1 cellular context compared by ENCODE assay signal in the genomic region with DNA sequence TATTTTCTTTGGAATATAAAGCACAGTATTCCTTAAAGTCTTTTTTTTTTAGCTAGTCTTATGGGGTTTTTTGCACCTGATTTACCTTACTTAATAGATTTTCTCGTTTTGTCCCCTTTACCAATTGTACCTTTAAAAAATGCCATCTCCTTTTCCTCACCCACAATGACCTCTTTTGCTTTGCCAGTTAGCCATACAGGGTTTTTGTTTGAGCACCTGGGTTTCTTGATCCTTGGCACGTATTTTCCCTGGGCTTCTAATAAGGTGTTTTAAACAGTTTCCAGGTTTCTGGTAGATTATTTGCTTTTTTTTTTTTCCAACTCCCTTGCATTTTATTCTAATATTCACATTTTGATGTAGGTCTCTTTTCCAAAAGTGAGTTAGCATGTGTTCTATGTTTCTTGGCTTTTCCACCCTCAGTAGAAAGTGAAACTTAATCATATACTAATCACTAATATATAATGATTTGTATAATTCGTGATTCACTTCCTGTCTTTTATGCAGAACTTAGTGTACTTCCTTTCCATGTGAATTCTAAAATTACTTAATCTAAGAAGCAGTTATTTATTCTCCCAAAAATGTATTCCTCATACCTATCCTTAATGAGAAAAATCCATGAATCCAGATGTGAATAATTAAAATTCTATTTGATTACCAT.
TF ChIP-seq lines count a peak whose summit lies in the region.

No MANE protein-coding gene starts in this region.

TF ChIP-seq in GM23338, 12 proteins besides CTCF, POLR2A, EP300 and RAD21:
- TF ChIP-seq POLR2AphosphoS5 (IDR thresholded peaks at IDR 0.05; ENCODE audit: low read depth) (no peak), JUNB (IDR thresholded peaks at IDR 0.05; ENCODE audit: unreplicated experiment) (no peak), CREB1 (CRISPR knock-in tag; IDR thresholded peaks at IDR 0.05; ENCODE audit: low read depth) (no peak), ZNF331 (CRISPR knock-in tag; IDR thresholded peaks at IDR 0.05; ENCODE audit: low read depth) (no peak), NANOG (IDR thresholded peaks at IDR 0.05; ENCODE audit: borderline replicate concordance) (no peak), EZH2phosphoT487 (IDR thresholded peaks at IDR 0.05; ENCODE audit: unreplicated experiment) (no peak), ZNF114 (CRISPR knock-in tag; IDR thresholded peaks at IDR 0.05) (no peak), STAT1 (IDR thresholded peaks at IDR 0.05; ENCODE audit: unreplicated experiment) (no peak), EZH2 (IDR thresholded peaks at IDR 0.05; ENCODE audit: low read depth, unreplicated experiment) (no peak)
- TF ChIP-seq, protein P1, sequence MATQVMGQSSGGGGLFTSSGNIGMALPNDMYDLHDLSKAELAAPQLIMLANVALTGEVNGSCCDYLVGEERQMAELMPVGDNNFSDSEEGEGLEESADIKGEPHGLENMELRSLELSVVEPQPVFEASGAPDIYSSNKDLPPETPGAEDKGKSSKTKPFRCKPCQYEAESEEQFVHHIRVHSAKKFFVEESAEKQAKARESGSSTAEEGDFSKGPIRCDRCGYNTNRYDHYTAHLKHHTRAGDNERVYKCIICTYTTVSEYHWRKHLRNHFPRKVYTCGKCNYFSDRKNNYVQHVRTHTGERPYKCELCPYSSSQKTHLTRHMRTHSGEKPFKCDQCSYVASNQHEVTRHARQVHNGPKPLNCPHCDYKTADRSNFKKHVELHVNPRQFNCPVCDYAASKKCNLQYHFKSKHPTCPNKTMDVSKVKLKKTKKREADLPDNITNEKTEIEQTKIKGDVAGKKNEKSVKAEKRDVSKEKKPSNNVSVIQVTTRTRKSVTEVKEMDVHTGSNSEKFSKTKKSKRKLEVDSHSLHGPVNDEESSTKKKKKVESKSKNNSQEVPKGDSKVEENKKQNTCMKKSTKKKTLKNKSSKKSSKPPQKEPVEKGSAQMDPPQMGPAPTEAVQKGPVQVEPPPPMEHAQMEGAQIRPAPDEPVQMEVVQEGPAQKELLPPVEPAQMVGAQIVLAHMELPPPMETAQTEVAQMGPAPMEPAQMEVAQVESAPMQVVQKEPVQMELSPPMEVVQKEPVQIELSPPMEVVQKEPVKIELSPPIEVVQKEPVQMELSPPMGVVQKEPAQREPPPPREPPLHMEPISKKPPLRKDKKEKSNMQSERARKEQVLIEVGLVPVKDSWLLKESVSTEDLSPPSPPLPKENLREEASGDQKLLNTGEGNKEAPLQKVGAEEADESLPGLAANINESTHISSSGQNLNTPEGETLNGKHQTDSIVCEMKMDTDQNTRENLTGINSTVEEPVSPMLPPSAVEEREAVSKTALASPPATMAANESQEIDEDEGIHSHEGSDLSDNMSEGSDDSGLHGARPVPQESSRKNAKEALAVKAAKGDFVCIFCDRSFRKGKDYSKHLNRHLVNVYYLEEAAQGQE (IDR thresholded peaks at IDR 0.05; ENCODE audit: unreplicated experiment), result no peak
- TF ChIP-seq, protein P2, sequence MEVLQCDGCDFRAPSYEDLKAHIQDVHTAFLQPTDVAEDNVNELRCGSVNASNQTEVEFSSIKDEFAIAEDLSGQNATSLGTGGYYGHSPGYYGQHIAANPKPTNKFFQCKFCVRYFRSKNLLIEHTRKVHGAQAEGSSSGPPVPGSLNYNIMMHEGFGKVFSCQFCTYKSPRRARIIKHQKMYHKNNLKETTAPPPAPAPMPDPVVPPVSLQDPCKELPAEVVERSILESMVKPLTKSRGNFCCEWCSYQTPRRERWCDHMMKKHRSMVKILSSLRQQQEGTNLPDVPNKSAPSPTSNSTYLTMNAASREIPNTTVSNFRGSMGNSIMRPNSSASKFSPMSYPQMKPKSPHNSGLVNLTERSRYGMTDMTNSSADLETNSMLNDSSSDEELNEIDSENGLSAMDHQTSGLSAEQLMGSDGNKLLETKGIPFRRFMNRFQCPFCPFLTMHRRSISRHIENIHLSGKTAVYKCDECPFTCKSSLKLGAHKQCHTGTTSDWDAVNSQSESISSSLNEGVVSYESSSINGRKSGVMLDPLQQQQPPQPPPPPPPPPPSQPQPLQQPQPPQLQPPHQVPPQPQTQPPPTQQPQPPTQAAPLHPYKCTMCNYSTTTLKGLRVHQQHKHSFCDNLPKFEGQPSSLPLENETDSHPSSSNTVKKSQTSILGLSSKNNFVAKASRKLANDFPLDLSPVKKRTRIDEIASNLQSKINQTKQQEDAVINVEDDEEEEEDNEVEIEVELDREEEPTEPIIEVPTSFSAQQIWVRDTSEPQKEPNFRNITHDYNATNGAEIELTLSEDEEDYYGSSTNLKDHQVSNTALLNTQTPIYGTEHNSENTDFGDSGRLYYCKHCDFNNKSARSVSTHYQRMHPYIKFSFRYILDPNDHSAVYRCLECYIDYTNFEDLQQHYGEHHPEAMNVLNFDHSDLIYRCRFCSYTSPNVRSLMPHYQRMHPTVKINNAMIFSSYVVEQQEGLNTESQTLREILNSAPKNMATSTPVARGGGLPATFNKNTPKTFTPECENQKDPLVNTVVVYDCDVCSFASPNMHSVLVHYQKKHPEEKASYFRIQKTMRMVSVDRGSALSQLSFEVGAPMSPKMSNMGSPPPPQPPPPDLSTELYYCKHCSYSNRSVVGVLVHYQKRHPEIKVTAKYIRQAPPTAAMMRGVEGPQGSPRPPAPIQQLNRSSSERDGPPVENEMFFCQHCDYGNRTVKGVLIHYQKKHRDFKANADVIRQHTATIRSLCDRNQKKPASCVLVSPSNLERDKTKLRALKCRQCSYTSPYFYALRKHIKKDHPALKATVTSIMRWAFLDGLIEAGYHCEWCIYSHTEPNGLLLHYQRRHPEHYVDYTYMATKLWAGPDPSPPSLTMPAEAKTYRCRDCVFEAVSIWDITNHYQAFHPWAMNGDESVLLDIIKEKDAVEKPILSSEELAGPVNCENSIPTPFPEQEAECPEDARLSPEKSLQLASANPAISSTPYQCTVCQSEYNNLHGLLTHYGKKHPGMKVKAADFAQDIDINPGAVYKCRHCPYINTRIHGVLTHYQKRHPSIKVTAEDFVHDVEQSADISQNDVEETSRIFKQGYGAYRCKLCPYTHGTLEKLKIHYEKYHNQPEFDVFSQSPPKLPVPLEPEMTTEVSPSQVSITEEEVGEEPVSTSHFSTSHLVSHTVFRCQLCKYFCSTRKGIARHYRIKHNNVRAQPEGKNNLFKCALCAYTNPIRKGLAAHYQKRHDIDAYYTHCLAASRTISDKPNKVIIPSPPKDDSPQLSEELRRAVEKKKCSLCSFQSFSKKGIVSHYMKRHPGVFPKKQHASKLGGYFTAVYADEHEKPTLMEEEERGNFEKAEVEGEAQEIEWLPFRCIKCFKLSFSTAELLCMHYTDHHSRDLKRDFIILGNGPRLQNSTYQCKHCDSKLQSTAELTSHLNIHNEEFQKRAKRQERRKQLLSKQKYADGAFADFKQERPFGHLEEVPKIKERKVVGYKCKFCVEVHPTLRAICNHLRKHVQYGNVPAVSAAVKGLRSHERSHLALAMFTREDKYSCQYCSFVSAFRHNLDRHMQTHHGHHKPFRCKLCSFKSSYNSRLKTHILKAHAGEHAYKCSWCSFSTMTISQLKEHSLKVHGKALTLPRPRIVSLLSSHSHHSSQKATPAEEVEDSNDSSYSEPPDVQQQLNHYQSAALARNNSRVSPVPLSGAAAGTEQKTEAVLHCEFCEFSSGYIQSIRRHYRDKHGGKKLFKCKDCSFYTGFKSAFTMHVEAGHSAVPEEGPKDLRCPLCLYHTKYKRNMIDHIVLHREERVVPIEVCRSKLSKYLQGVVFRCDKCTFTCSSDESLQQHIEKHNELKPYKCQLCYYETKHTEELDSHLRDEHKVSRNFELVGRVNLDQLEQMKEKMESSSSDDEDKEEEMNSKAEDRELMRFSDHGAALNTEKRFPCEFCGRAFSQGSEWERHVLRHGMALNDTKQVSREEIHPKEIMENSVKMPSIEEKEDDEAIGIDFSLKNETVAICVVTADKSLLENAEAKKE (CRISPR knock-in tag; IDR thresholded peaks at IDR 0.05), result no peak
- TF ChIP-seq, protein P3, sequence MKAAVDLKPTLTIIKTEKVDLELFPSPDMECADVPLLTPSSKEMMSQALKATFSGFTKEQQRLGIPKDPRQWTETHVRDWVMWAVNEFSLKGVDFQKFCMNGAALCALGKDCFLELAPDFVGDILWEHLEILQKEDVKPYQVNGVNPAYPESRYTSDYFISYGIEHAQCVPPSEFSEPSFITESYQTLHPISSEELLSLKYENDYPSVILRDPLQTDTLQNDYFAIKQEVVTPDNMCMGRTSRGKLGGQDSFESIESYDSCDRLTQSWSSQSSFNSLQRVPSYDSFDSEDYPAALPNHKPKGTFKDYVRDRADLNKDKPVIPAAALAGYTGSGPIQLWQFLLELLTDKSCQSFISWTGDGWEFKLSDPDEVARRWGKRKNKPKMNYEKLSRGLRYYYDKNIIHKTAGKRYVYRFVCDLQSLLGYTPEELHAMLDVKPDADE (IDR thresholded peaks at IDR 0.05), result no peak
TF ChIP-seq in GM23338: peak in this region for 0.
